ENCODE assay signal across 8 cellular contexts in the genomic region with DNA sequence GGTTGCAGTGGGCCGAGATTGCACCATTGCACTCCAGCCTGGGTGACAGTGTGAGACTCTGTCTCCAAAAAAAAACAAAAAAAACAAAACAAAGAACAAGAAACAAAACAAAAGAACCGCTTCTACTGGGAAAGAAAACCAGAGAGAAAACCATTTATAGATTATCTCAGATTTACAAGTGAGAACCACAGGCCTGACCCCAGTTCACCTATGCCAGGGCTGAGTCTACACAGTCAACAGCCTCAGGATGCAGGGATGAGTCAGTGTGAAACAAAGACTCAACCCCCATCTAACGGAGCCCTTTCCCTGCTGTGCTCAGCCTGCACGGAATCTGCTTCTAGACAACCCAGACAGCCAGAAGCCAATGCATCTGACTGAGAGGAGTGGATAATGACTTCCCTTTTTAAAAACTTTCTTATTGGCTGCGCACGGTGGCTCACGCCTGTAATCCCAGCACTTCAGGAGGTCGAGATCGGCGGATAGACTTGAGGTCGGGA. TPM values are rescaled to one million over a fixed set of nuclear protein-coding genes. Genes with fewer than 3 reads are reported as not detected.
DNase-seq lines count a peak whose midpoint lies in the region; ATAC-seq and TF ChIP-seq lines count a peak whose summit lies in the region.

No MANE protein-coding gene starts in this region.

- no peaks in the 10 kb centered on the region for H3K36me3 ChIP-seq in upper lobe of left lung

- H3K27me3 Mint-ChIP-seq in stimulated activated naive CD8-positive, alpha-beta T cell treated with anti-CD3 and anti-CD28 coated beads, Interleukin-15, amount 100 ng/mL, for 72 hours: no peaks in the 10 kb centered on the region
- peaks cover 3% of the 10 kb centered on the region for H3K27me3 Mint-ChIP-seq in mesothelial cell of epicardium (ENCODE audit: low read depth)

- TF ChIP-seq POLR2A in upper lobe of left lung (IDR thresholded peaks at IDR 0.05): no peak

- DNase-seq in ELR (ENCODE audit: low read depth) (peak; percentile 98), M059J (ENCODE audit: low read depth) (peak; percentile 98), iPS-NIHi11 (ENCODE audit: low spot score) (peak; percentile 39), mesothelial cell of epicardium (ENCODE audit: low spot score in 2 of 2, unreplicated experiment in 2 of 2) (no peak), upper lobe of left lung (no peak)
- peak; percentile 76 for DNase-seq in activated CD8-positive, alpha-beta memory T cell treated with anti-CD3 and anti-CD28 coated beads, Interleukin-2, amount 50 U/mL, for 48 hours
- DNase-seq in stimulated activated naive CD8-positive, alpha-beta T cell treated with anti-CD3 and anti-CD28 coated beads, Interleukin-15, amount 100 ng/mL, for 72 hours: peak; percentile 15 to 56

- H3K36me3 Mint-ChIP-seq in mesothelial cell of epicardium: no peaks in the 10 kb centered on the region

- H3K27ac ChIP-seq in upper lobe of left lung: no peak overlapping the region

- peaks cover 14% of the 10 kb centered on the region for H3K4me1 Mint-ChIP-seq in stimulated activated naive CD8-positive, alpha-beta T cell treated with anti-CD3 and anti-CD28 coated beads, Interleukin-15, amount 100 ng/mL, for 72 hours
- H3K4me1 Mint-ChIP-seq in mesothelial cell of epicardium: peaks cover 8% of the 10 kb centered on the region

- H3K4me3 ChIP-seq in upper lobe of left lung: no peak overlapping the region

- TF ChIP-seq EP300 in upper lobe of left lung (IDR thresholded peaks at IDR 0.05): no peak

- no peak for TF ChIP-seq CTCF in mesothelial cell of epicardium (IDR thresholded peaks at IDR 0.05; ENCODE audit: unreplicated experiment)
- TF ChIP-seq CTCF in upper lobe of left lung (IDR thresholded peaks at IDR 0.05): no peak

- ATAC-seq in GM21825 (IDR thresholded peaks at IDR 0.05; ENCODE audit: unreplicated experiment) (peak; percentile 79), upper lobe of left lung (ENCODE audit: low FRiP score in 2 of 2) (no peak)
- peak; percentile 96 for ATAC-seq in stimulated activated naive CD8-positive, alpha-beta T cell treated with anti-CD3 and anti-CD28 coated beads, Interleukin-15, amount 100 ng/mL, for 72 hours

- H3K9me3 Mint-ChIP-seq in stimulated activated naive CD8-positive, alpha-beta T cell treated with anti-CD3 and anti-CD28 coated beads, Interleukin-15, amount 100 ng/mL, for 72 hours: no peaks in the 10 kb centered on the region
- H3K9me3 Mint-ChIP-seq in mesothelial cell of epicardium: no peaks in the 10 kb centered on the region

- 85 to 92% methylated on average over 11 of the region's 11 CpGs for WGBS in upper lobe of left lung, 2 donors

- no peak overlapping the region for H3K27ac Mint-ChIP-seq in stimulated activated naive CD8-positive, alpha-beta T cell treated with anti-CD3 and anti-CD28 coated beads, Interleukin-15, amount 100 ng/mL, for 72 hours
- no peak overlapping the region for H3K27ac Mint-ChIP-seq in mesothelial cell of epicardium

- H3K4me1 ChIP-seq in upper lobe of left lung: no peaks in the 10 kb centered on the region

- peak overlapping the region in 1 of 2 donors; percentile 11 for H3K4me3 Mint-ChIP-seq in stimulated activated naive CD8-positive, alpha-beta T cell treated with anti-CD3 and anti-CD28 coated beads, Interleukin-15, amount 100 ng/mL, for 72 hours
- H3K4me3 Mint-ChIP-seq in mesothelial cell of epicardium: no peak overlapping the region

- H3K27me3 ChIP-seq in upper lobe of left lung: no peaks in the 10 kb centered on the region

- H3K9me3 ChIP-seq in upper lobe of left lung: no peaks in the 10 kb centered on the region

RNA-seq across cellular contexts. Expression of a gene that starts 25.5 kb away (rescaled TPM):
- 580 and 670 TPM in 2 replicates for total RNA-seq in M059J (2014; rRNA removed; shearing (Covaris generic))
- total RNA-seq in mesothelial cell of epicardium (240 to 248 TPM (median 248 TPM) in 3 replicates), upper lobe of left lung (100 to 1,000 TPM in 4 of 6 donors, 10 to 100 TPM in 2; 67.1 to 223 (median 176) TPM)

Comparison
In these comparisons a context has a peak if more than half of its experiments do, and no peak if none do; other contexts are left out.
1. DNase-seq: peak in ELR (single experiment), M059J (single experiment), activated CD8-positive, alpha-beta memory T cell treated with anti-CD3 and anti-CD28 coated beads, Interleukin-2, amount 50 U/mL, for 48 hours (single experiment), iPS-NIHi11 (single experiment) and stimulated activated naive CD8-positive, alpha-beta T cell treated with anti-CD3 and anti-CD28 coated beads, Interleukin-15, amount 100 ng/mL, for 72 hours (2 of 2); none in mesothelial cell of epicardium (0 of 2) and upper lobe of left lung (0 of 2).
2. ATAC-seq: peak in GM21825 (single experiment) and stimulated activated naive CD8-positive, alpha-beta T cell treated with anti-CD3 and anti-CD28 coated beads, Interleukin-15, amount 100 ng/mL, for 72 hours (single experiment); none in upper lobe of left lung (0 of 2).